1 cellular context compared by ENCODE assay signal in the genomic region with DNA sequence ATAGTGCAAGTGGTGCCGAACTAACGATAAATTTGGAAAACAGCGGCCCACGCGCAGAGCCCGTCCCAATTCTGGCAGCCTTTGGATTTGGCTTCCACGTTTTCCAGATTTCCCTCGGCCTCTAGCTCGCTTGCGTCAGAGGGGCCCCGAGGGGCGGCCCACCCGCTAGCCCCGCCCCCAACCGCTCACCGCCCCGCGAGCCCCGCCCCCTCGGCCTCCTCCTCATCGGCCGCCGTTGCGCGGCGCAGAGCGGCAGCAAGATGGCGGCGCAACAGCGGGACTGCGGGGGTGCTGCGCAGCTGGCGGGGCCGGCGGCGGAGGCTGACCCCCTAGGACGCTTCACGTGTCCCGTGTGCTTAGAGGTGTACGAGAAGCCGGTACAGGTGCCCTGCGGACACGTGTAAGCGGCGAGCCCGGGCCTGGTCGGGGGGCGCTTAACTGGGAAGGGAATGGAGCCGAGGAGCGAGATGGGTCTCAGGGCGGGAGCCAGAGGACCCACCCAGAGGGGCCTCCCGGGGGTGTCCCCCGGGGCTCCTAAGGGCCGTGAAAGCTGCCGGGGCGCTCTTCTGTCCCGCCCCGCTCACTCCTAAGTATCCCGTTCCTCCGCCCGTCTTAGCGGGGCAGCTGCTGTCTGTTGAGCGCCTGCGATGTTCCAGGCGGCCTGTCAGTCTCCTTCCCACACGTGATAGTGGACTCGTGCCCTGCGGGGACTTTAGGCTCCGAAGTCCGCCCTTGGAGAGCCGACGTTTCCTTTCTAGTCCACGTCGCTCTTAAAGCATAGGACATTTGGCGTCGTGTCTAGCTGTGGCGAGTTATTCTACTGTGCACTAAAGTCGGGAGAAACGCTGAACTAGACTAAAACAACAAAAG.
TF ChIP-seq lines count a peak whose summit lies in the region.

TSS of gene RNF114 (plus strand) at position 245 of the 870 bp plus-strand sequence. CDS start at position 261, 16 bp downstream.

TF ChIP-seq in HepG2, 621 proteins besides CTCF, POLR2A, EP300 and RAD21 (continued from another document and continues in another):
- TF ChIP-seq ZNF318 (CRISPR knock-in tag; IDR thresholded peaks at IDR 0.05) (no peak), GPN1 (CRISPR knock-in tag; IDR thresholded peaks at IDR 0.05; ENCODE audit: borderline replicate concordance) (0 out of 2 replicates have a peak, but pooled peaks have one; percentile 43), STAG1 (CRISPR knock-in tag; IDR thresholded peaks at IDR 0.05) (peak; percentile 8; the same call in 1 of the 2 replicates), DMAP1 (CRISPR knock-in tag; IDR thresholded peaks at IDR 0.05) (peak; percentile 89), ZNF639 (CRISPR knock-in tag; conservative IDR thresholded peaks at IDR 0.05) (peak; percentile 71; the same call in 1 of the 2 replicates), ZNF652 (CRISPR knock-in tag; IDR thresholded peaks at IDR 0.05; ENCODE audit: borderline replicate concordance, low read depth) (no peak), ETV5 (CRISPR knock-in tag; IDR thresholded peaks at IDR 0.05; ENCODE audit: borderline replicate concordance) (peak; percentile 45; the same call in 1 of the 2 replicates), GATA4 (IDR thresholded peaks at IDR 0.05; ENCODE audit: borderline replicate concordance, low read depth) (peak; percentile 59; the same call in 1 of the 2 replicates), ZNF710 (CRISPR knock-in tag; IDR thresholded peaks at IDR 0.05; ENCODE audit: borderline replicate concordance) (peak; percentile 81), ZNF782 (CRISPR knock-in tag; IDR thresholded peaks at IDR 0.05; ENCODE audit: borderline replicate concordance) (peak; percentile 79), KLF6 (CRISPR knock-in tag; IDR thresholded peaks at IDR 0.05) (peak; percentile 90; the same call in 1 of the 2 replicates), RERE (CRISPR knock-in tag; IDR thresholded peaks at IDR 0.05; ENCODE audit: low read depth) (no peak; the same call in 1 of the 2 replicates), NCOA5 (CRISPR knock-in tag; IDR thresholded peaks at IDR 0.05) (no peak), FOXJ3 (CRISPR knock-in tag; IDR thresholded peaks at IDR 0.05; ENCODE audit: borderline replicate concordance) (0 out of 2 replicates have a peak, but pooled peaks have one; percentile 59), TBL1XR1 (IDR thresholded peaks at IDR 0.05; ENCODE audit: borderline replicate concordance, low read length, partially characterized antibody) (peak; percentile 41), CBX5 (CRISPR knock-in tag; IDR thresholded peaks at IDR 0.05; ENCODE audit: borderline replicate concordance) (peak; percentile 11), KDM2A (CRISPR knock-in tag; IDR thresholded peaks at IDR 0.05; ENCODE audit: borderline replicate concordance, low read depth) (peak; percentile 95), ERF (CRISPR knock-in tag; IDR thresholded peaks at IDR 0.05) (peak; percentile 85)
- TF ChIP-seq, protein P1, sequence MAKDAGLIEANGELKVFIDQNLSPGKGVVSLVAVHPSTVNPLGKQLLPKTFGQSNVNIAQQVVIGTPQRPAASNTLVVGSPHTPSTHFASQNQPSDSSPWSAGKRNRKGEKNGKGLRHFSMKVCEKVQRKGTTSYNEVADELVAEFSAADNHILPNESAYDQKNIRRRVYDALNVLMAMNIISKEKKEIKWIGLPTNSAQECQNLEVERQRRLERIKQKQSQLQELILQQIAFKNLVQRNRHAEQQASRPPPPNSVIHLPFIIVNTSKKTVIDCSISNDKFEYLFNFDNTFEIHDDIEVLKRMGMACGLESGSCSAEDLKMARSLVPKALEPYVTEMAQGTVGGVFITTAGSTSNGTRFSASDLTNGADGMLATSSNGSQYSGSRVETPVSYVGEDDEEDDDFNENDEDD (CRISPR knock-in tag; IDR thresholded peaks at IDR 0.05; ENCODE audit: borderline replicate concordance) = peak; percentile 69; the same call in 1 of the 2 replicates
- TF ChIP-seq, protein P2, sequence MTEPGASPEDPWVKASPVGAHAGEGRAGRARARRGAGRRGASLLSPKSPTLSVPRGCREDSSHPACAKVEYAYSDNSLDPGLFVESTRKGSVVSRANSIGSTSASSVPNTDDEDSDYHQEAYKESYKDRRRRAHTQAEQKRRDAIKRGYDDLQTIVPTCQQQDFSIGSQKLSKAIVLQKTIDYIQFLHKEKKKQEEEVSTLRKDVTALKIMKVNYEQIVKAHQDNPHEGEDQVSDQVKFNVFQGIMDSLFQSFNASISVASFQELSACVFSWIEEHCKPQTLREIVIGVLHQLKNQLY (CRISPR knock-in tag; IDR thresholded peaks at IDR 0.05) = no peak
